Comparison of ENCODE assay signal across 1 cellular context in genomic region chr6:127342946-127343752, GRCh38.
TF ChIP-seq lines count a peak whose summit lies in the region.

A gene with protein sequence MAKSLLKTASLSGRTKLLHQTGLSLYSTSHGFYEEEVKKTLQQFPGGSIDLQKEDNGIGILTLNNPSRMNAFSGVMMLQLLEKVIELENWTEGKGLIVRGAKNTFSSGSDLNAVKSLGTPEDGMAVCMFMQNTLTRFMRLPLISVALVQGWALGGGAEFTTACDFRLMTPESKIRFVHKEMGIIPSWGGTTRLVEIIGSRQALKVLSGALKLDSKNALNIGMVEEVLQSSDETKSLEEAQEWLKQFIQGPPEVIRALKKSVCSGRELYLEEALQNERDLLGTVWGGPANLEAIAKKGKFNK (minus strand): TSS chr6:127343609. CDS start chr6:127331028, 12,581 bp downstream.

TF ChIP-seq in HEK293, 187 proteins besides CTCF, POLR2A, EP300 and RAD21 (continued from another document):
- TF ChIP-seq ZNF18 (tag by site-specific recombination; IDR thresholded peaks at IDR 0.05) (0 out of 2 replicates have a peak, but pooled peaks have one; percentile 24), TRIM28 (IDR thresholded peaks at IDR 0.05; ENCODE audit: borderline replicate concordance, low read length) (peak; percentile 94), PRDM1 (tag by site-specific recombination; IDR thresholded peaks at IDR 0.05) (peak; percentile 96), ZNF629 (tag by site-specific recombination; IDR thresholded peaks at IDR 0.05) (peak; percentile 59; the same call in 1 of the 2 replicates)
